In the genomic region with DNA sequence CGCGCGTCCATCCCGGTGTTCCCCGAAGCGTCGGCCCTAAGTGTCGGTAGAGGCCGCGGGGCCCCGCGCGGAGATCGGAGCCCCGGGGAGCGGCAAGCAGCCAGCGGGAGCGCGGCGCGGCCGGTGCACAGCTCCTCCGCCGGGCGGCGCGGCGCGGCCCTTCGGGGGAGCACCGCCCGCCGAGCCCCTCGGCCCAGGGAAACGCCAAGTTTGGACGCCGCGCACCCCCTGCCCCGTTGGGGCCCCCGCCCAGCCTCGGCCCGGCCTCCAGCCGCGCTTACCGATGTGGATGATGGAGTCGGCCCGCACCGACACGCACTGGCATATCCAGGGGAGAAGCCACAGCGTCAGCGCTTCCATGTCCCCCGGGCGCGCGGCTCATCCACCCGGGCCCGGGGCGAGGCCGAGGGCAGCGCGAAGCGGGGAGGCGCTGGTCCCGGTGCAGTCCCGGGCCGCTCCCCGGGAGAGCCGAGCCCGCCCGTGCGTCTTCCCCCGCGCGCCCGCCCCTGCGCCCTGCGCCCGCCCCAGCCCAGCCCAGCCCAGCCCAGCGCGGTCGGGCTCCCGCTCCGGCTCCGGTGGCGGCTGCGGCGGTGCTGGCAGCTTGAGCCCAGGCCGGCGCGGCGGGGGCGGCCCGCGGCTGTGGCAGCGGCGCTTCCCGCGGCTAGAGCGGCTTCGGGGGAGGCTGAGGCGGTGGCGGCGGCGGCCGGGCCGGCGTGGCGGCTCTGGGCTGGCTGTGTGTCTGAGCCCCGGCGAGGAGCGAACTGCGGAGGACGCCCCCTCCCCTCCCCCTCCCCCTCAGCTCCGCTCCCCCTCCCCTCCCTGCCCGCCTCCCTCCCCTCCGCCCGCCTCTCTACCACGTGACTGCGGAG, we compare ENCODE assay signal across 8 cellular contexts. TPM values are rescaled to one million over a fixed set of nuclear protein-coding genes. Genes with fewer than 3 reads are reported as not detected.
DNase-seq lines count a peak whose midpoint lies in the region; ATAC-seq and TF ChIP-seq lines count a peak whose summit lies in the region.

A gene (minus strand): TSS at position 763 of the 869 bp plus-strand sequence.

- peaks cover 4% of the 10 kb centered on the region; the same call in 1 of the 2 replicates for H3K9me3 ChIP-seq in AG04450 (ENCODE audit: control insufficient read depth, insufficient read depth, low read length)

- H3K27me3 ChIP-seq in AG04450 (ENCODE audit: control insufficient read depth, insufficient read depth, low read length) = peaks cover 82% of the 10 kb centered on the region

- POLR2A ChIA-PET in AG04450 (lab: Yijun Ruan, JAX) = no interaction called here

- peak within 1 kb of the TSS; percentile 13; the same call in 1 of the 2 replicates for H3K4me3 ChIP-seq in AG04450 (ENCODE audit: low read depth, low read length)
- H3K4me3 ChIP-seq in cardiac fibroblast (replicated peaks in 1 of 2; ENCODE audit: low read depth in 2 of 2, low read length in 2 of 2) = peak within 1 kb of the TSS; percentile 21 to 30

- CTCF ChIA-PET in AG04450 (lab: Charles Lee) = no interaction called here

- peak; percentile 29 for ATAC-seq in GM19023 (IDR thresholded peaks at IDR 0.05; ENCODE audit: unreplicated experiment)
- peak; percentile 24 for ATAC-seq in stimulated activated naive CD8-positive, alpha-beta T cell treated with anti-CD3 and anti-CD28 coated beads, Interleukin-15, Interleukin-2, amounts not matched to agents 100 U/mL and 50 U/mL, for 24 hours

- DNase-seq in AG04450 (ENCODE audit: low read depth, low spot score) (no peak), NCI-H510A (lab: John Stamatoyannopoulos, UW) (peak; percentile 44), cardiac fibroblast (ENCODE audit: low read depth in 2 of 2) (peak in 1 of 2 donors; percentile 11), left kidney (ENCODE audit: low read depth, low spot score) (peak; percentile 75), cerebellar cortex (ENCODE audit: low spot score) (no peak), NCI-H187 treated with DMSO at 0.1 percent for 48 hours (lab: John Stamatoyannopoulos, UW) (no peak)
- DNase-seq in stimulated activated naive CD8-positive, alpha-beta T cell treated with anti-CD3 and anti-CD28 coated beads, Interleukin-15, Interleukin-2, amounts not matched to agents 100 U/mL and 50 U/mL, for 24 hours = no peak

- H3K27ac ChIP-seq in AG04450 (ENCODE audit: low read depth, low read length) = no peak within 1 kb of the TSS

- TF ChIP-seq CTCF in AG04450 (IDR thresholded peaks at IDR 0.05; ENCODE audit: low read depth, low read length) (no peak), cardiac fibroblast (IDR thresholded peaks at IDR 0.05; ENCODE audit: low read depth, low read length) (no peak)

RNA-seq across cellular contexts. Expression of the gene that starts here (rescaled TPM):
- not detected in 2 replicates for polyA plus RNA-seq in AG04450 (2011; rRNA removed)
- polyA minus RNA-seq in AG04450 (2011; rRNA and poly(A)+ RNA removed) = not detected in 2 replicates

Comparison
In these comparisons a context has a peak if more than half of its experiments do, and no peak if none do; other contexts are left out.
1. DNase-seq: peak in NCI-H510A (single experiment) and left kidney (single experiment); none in AG04450 (single experiment), stimulated activated naive CD8-positive, alpha-beta T cell treated with anti-CD3 and anti-CD28 coated beads, Interleukin-15, Interleukin-2, amounts not matched to agents 100 U/mL and 50 U/mL, for 24 hours (single experiment), cerebellar cortex (single experiment) and NCI-H187 treated with DMSO at 0.1 percent for 48 hours (single experiment).